9 cellular contexts compared by ENCODE assay signal in the genomic region with DNA sequence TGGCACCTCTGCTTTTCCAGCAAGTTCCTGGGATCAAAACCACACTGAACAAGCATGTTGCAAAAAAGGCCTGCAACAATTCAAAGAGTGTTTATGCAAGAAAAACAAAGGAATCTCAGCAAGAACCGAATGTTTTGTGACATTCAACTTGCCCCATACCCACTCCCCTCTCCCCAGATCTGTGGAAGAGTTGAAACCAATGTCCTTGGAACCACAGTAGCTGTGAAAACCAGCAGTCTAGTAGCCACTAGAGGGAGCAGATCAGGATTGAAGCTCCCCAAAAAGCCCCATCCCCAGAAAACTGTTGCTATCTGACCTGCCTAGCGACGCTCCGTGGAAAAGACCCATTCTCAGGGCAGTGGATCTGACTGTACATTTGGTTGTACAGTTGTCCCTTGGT. TPM values are rescaled to one million over a fixed set of nuclear protein-coding genes. Genes with fewer than 3 reads are reported as not detected.
DNase-seq lines count a peak whose midpoint lies in the region; ATAC-seq and TF ChIP-seq lines count a peak whose summit lies in the region.
"Had no signal": no experiment of that assay in that cellular context is flagged by ENCODE, and none has a peak within 500 bp of the region (broad histone marks: within the 10 kb centered on the region; RNA-seq: fewer than 3 reads in every experiment).

No MANE protein-coding gene starts in this region.

- DNase-seq in GM03348 (ENCODE audit: low spot score) (peak; percentile 33), Kasumi-1 (lab: John Stamatoyannopoulos, UW) (peak; percentile 13 to 56), colonic mucosa (no peak)
- no peak for DNase-seq in activated CD4-positive, alpha-beta T cell treated with anti-CD3 and anti-CD28 coated beads, Interleukin-2, amount 50 U/mL, for 4 hours
- DNase-seq in activated T-cell treated with anti-CD3 and anti-CD28 coated beads, Interleukin-2, amount 50 U/mL, for 48 hours, result no peak
- DNase-seq: naive thymus-derived CD8-positive, alpha-beta T cell; NCI-H748 treated with DMSO at 0.1 percent for 48 hours had no signal

- H3K4me2 ChIP-seq in neural cell (ENCODE audit: low read length), result no peak overlapping the region

- H3K27ac ChIP-seq in colonic mucosa (no peak overlapping the region), neural cell (ENCODE audit: low read length) (no peak overlapping the region)

- TF ChIP-seq EP300 in neural cell (conservative IDR thresholded peaks at IDR 0.05; ENCODE audit: poor library complexity, severe bottlenecking), result no peak

- H3K4me3 ChIP-seq in colonic mucosa (no peak overlapping the region), neural cell (ENCODE audit: low read length) (no peak overlapping the region)

- no peaks in the 10 kb centered on the region for H4K20me1 ChIP-seq in neural cell (ENCODE audit: insufficient read depth)

- H3K36me3 ChIP-seq in colonic mucosa, result no peaks in the 10 kb centered on the region
- H3K36me3 ChIP-seq in neural cell (ENCODE audit: insufficient read depth, low read length), result no peaks in the 10 kb centered on the region

- TF ChIP-seq CTCF in colonic mucosa (IDR thresholded peaks at IDR 0.05) (peak; percentile 37), neural cell (IDR thresholded peaks at IDR 0.05; ENCODE audit: poor library complexity, severe bottlenecking) (peak; percentile 53)

- H3K4me1 ChIP-seq in colonic mucosa, result peaks cover 8% of the 10 kb centered on the region

- intact Hi-C loops in colonic mucosa (cut with DNase I), result loop anchor here (5.0 kb wide), 1 partner anchor 33 kb away; no protein-coding TSS in a partner anchor

- peak; percentile 29 for TF ChIP-seq RAD21 in neural cell (conservative IDR thresholded peaks at IDR 0.05)

- no peak for ATAC-seq in GM19395 (IDR thresholded peaks at IDR 0.05; ENCODE audit: unreplicated experiment)
- ATAC-seq: naive thymus-derived CD8-positive, alpha-beta T cell had no signal

- no peaks in the 10 kb centered on the region for H3K79me2 ChIP-seq in neural cell (replicated peaks; ENCODE audit: insufficient read depth, low read length)

- H3F3A ChIP-seq in neural cell (ENCODE audit: insufficient read depth, low read length, poor library complexity, severe bottlenecking), result no peaks in the 10 kb centered on the region

- H3K9ac ChIP-seq in colonic mucosa (ENCODE audit: low read depth in 2 of 2, low read length in 2 of 2) (no peak overlapping the region), neural cell (ENCODE audit: low read length) (no peak overlapping the region)

- H3K9me3 ChIP-seq in colonic mucosa (no peaks in the 10 kb centered on the region), neural cell (ENCODE audit: low read length) (no peaks in the 10 kb centered on the region)

- H3K9me2 ChIP-seq in neural cell (ENCODE audit: insufficient read depth, low read length), result no peaks in the 10 kb centered on the region

- no peaks in the 10 kb centered on the region for H3K27me3 ChIP-seq in colonic mucosa
- H3K27me3 ChIP-seq in neural cell (ENCODE audit: insufficient read depth, low read depth, low read length), result no peaks in the 10 kb centered on the region

- H2AFZ ChIP-seq in neural cell (ENCODE audit: low read depth, low read length), result no peak overlapping the region

TF ChIP-seq in neural cell, 6 proteins besides CTCF, POLR2A, EP300 and RAD21:
- no peak for TF ChIP-seq POLR2AphosphoS5 (IDR thresholded peaks at IDR 0.05)
- peak; percentile 61 for TF ChIP-seq SMC3 (conservative IDR thresholded peaks at IDR 0.05; ENCODE audit: poor library complexity)
- TF ChIP-seq EZH2 (IDR thresholded peaks at IDR 0.05; ENCODE audit: borderline replicate concordance, insufficient read depth, low read length, poor library complexity, severe bottlenecking), result no peak
TF ChIP-seq in neural cell: peak in this region for 1.

RNA-seq across cellular contexts. Expression of a gene that starts 27.1 kb away (rescaled TPM):
- total RNA-seq in colonic mucosa, result 10 to 100 TPM; 70.4 to 76.7 TPM
- 36.8 and 38.0 TPM in 2 replicates for polyA plus RNA-seq in neural cell
- polyA minus RNA-seq in neural cell, result 32.9 and 34.0 TPM in 2 replicates

Comparison
In these comparisons a context has a peak if more than half of its experiments do, and no peak if none do; other contexts are left out.
1. DNase-seq: peak in GM03348 (single experiment) and Kasumi-1 (2 of 2); none in colonic mucosa (single experiment), activated CD4-positive, alpha-beta T cell treated with anti-CD3 and anti-CD28 coated beads, Interleukin-2, amount 50 U/mL, for 4 hours (0 of 2) and activated T-cell treated with anti-CD3 and anti-CD28 coated beads, Interleukin-2, amount 50 U/mL, for 48 hours (0 of 2).